Comparison of ENCODE assay signal across 16 cellular contexts in the genomic region with DNA sequence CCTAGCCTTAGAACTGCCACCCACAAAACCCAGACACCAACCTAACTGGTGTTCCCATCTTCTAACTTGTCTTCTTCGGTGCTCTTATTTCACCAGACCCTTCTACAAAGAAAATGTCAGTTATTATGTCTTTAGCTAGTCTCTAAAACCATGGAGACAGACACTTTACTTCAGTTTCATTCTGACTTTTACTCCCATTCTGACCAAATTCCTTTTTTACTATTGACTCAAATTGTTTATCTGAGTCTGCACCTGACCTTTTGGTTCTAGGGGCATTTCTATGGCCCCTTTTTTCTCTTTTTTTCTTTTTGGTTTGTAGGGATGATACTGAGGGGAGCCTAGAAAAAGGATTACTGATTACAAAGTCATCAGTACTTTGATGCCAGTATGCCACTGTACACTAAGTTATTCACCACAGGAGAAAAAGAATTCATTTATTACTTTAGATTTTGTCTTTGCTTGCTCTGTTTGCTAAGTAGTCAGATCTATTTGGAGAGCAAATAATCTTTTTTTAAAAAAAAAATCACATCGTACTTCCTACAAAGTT. TPM values are rescaled to one million over a fixed set of nuclear protein-coding genes. Genes with fewer than 3 reads are reported as not detected.
A peak's percentile ranks its signal among the peaks of the same experiment; 100 is the strongest.
DNase-seq lines count a peak whose midpoint lies in the region; ATAC-seq, FAIRE-seq and TF ChIP-seq lines count a peak whose summit lies in the region.
"Had no signal": no experiment of that assay in that cellular context is flagged by ENCODE, and none has a peak within 500 bp of the region (broad histone marks: within the 10 kb centered on the region; RNA-seq: fewer than 3 reads in every experiment).

No MANE protein-coding gene starts in this region.

- H3K4me1 ChIP-seq in astrocyte (ENCODE audit: insufficient read depth, low read length), result peaks cover 11% of the 10 kb centered on the region

- H3K4me3 Mint-ChIP-seq in astrocyte (ENCODE audit: unreplicated experiment), result peak overlapping the region; percentile 12
- H3K4me3 Mint-ChIP-seq: memory B cell, type B pancreatic cell had no signal

- FAIRE-seq in astrocyte (lab: Jason Lieb, UNC), result no peak
- FAIRE-seq: D721Med had no signal

- no peak overlapping the region for H3K9ac ChIP-seq in astrocyte (ENCODE audit: low read length)

- no peak for TF ChIP-seq CTCF in GM20000 (IDR thresholded peaks at IDR 0.05; ENCODE audit: extremely low read depth, missing control alignments)
- no peak for TF ChIP-seq CTCF in astrocyte (IDR thresholded peaks at IDR 0.05; ENCODE audit: insufficient read depth, low read depth, low read length)

- H3K27me3 Mint-ChIP-seq in astrocyte (ENCODE audit: low read depth, unreplicated experiment), result peaks cover 5% of the 10 kb centered on the region
- H3K27me3 Mint-ChIP-seq: memory B cell, type B pancreatic cell had no signal

- no peaks in the 10 kb centered on the region for H3K79me2 ChIP-seq in astrocyte (ENCODE audit: insufficient read depth, low read length)

- H3K9me3 Mint-ChIP-seq in astrocyte (ENCODE audit: unreplicated experiment), result no peaks in the 10 kb centered on the region
- H3K9me3 Mint-ChIP-seq: memory B cell, type B pancreatic cell had no signal

- no peaks in the 10 kb centered on the region for H3K36me3 Mint-ChIP-seq in astrocyte (ENCODE audit: low read depth, unreplicated experiment)
- H3K36me3 Mint-ChIP-seq: memory B cell, type B pancreatic cell had no signal

- H4K20me1 ChIP-seq in astrocyte (ENCODE audit: insufficient read depth, low read length), result no peaks in the 10 kb centered on the region

- no peak overlapping the region for H3K27ac ChIP-seq in astrocyte (ENCODE audit: low read depth, low read length)
- H3K27ac ChIP-seq: epithelial cell of prostate had no signal

- no peak overlapping the region for H3K4me3 ChIP-seq in astrocyte (ENCODE audit: insufficient read depth, low read depth, low read length)

- no peaks in the 10 kb centered on the region for H3K9me3 ChIP-seq in astrocyte (ENCODE audit: insufficient read depth, low read depth, low read length)

- H2AFZ ChIP-seq in astrocyte (ENCODE audit: low read depth, low read length), result no peak overlapping the region

- peaks cover 22% of the 10 kb centered on the region for H3K4me1 Mint-ChIP-seq in astrocyte (ENCODE audit: low read depth, unreplicated experiment)

- no peak overlapping the region for H3K4me2 ChIP-seq in astrocyte (ENCODE audit: low read length)

- ATAC-seq in GM18858 (IDR thresholded peaks at IDR 0.05; ENCODE audit: unreplicated experiment) (peak; percentile 63), HG03159 (IDR thresholded peaks at IDR 0.05; ENCODE audit: unreplicated experiment) (peak; percentile 31)

- H3K27ac Mint-ChIP-seq in astrocyte (ENCODE audit: unreplicated experiment), result no peak overlapping the region
- H3K27ac Mint-ChIP-seq: memory B cell, type B pancreatic cell had no signal

- no peaks in the 10 kb centered on the region for H3K36me3 ChIP-seq in astrocyte (ENCODE audit: insufficient read depth, low read length)

- H3K27me3 ChIP-seq in astrocyte (ENCODE audit: insufficient read depth, low read length), result no peaks in the 10 kb centered on the region

- peak; percentile 71 for DNase-seq in GM20000 (ENCODE audit: low spot score)
- DNase-seq in astrocyte (ENCODE audit: low read depth), result no peak
- DNase-seq in NCI-H2029 treated with DMSO at 0.1 percent for 48 hours (lab: John Stamatoyannopoulos, UW), result no peak
- no peak for DNase-seq in NCI-H2081 treated with DMSO at 0.1 percent for 48 hours (lab: John Stamatoyannopoulos, UW)
- DNase-seq in DMS79 (lab: John Stamatoyannopoulos, UW), result no peak
- no peak for DNase-seq in stimulated activated CD4-positive, alpha-beta T cell treated with anti-CD3 and anti-CD28 coated beads, Interleukin-1b, Interleukin-23, amount 100 ng/mL, for 48 hours
- DNase-seq: activated CD8-positive, alpha-beta memory T cell treated with anti-CD3 and anti-CD28 coated beads for 24 hours; hypothalamus; NCI-H345; SIG-M5 had no signal

RNA-seq across cellular contexts. Expression of gene SLC1A4, which starts 6.8 kb away (rescaled TPM):
- 45.9 and 48.9 TPM in 2 replicates for total RNA-seq in astrocyte
